Comparison of ENCODE assay signal across 33 cellular contexts in the genomic region with DNA sequence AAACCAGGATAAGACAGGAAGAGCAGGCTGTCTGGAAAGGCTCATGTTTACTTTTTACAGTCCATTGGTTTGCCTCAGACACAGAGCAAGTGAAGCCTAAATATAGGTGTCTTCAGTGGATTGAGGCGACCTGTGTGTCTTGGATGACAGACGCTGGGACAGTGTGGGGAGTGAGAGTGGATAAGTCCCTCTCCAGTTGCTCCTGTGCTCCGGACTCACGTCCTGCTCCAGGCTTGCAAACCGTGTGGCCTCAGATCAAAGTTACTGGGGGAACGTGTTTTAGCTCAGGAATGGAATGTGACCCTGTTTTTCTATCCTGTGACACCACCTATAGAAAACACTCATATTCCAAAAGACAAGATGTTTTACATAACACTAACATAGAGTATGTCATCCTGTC.
"Had no signal": no experiment of that assay in that cellular context is flagged by ENCODE, and none has a peak within 500 bp of the region (broad histone marks: within the 10 kb centered on the region; RNA-seq: fewer than 3 reads in every experiment).

No MANE protein-coding gene starts in this region.

- H3K4me3 Mint-ChIP-seq: activated B cell treated with CpG ODN at 0.5 μM for 24 hours; activated CD4-positive, alpha-beta memory T cell treated with anti-CD3 and anti-CD28 coated beads for 36 hours; activated CD4-positive, alpha-beta T cell treated with anti-CD3 and anti-CD28 coated beads for 36 hours; activated CD4-positive, alpha-beta T cell treated with anti-CD3 and anti-CD28 coated beads, Interleukin-2, amount 10 ng/mL, durations not matched to agents 24 days and 14 days; activated CD8-positive, alpha-beta memory T cell treated with anti-CD3 and anti-CD28 coated beads, Interleukin-2, amount 10 ng/mL, durations not matched to agents 7 days and 5 days; activated CD8-positive, alpha-beta T cell treated with anti-CD3 and anti-CD28 coated beads, Interleukin-2, amount 10 ng/mL, durations not matched to agents 7 days and 5 days; activated naive CD4-positive, alpha-beta T cell treated with anti-CD3 and anti-CD28 coated beads for 36 hours; activated naive CD4-positive, alpha-beta T cell treated with anti-CD3 and anti-CD28 coated beads, Interleukin-2, amount 50 U/mL, for 24 hours; activated naive CD8-positive, alpha-beta T cell treated with anti-CD3 and anti-CD28 coated beads for 36 hours; activated naive CD8-positive, alpha-beta T cell treated with anti-CD3 and anti-CD28 coated beads, Interleukin-2, amount 50 U/mL, for 24 hours; activated T-helper 1 cell treated with anti-CD3 and anti-CD28 coated beads, Interleukin-12 subunit alpha, Interleukin-12 subunit beta, Interleukin-2, Interleukin-4 antibody, amounts not matched to agents 30 ng/mL and 10 ng/mL and 1 ng/mL, durations not matched to agents 14 hours and 24 hours and 36 hours; T-helper 17 cell; T-helper 2 cell treated with Interferon-gamma antibody and Interleukin-4, amounts not matched to agents 5 μg/mL and 100 μg/mL, for 36 hours had no signal

- H3K27ac Mint-ChIP-seq: activated B cell treated with CpG ODN at 0.5 μM for 24 hours; activated CD4-positive, alpha-beta memory T cell treated with anti-CD3 and anti-CD28 coated beads for 36 hours; activated CD4-positive, alpha-beta T cell treated with anti-CD3 and anti-CD28 coated beads for 36 hours; activated CD4-positive, alpha-beta T cell treated with anti-CD3 and anti-CD28 coated beads, Interleukin-2, amount 10 ng/mL, durations not matched to agents 24 days and 14 days; activated CD8-positive, alpha-beta memory T cell treated with anti-CD3 and anti-CD28 coated beads, Interleukin-2, amount 10 ng/mL, durations not matched to agents 7 days and 5 days; activated CD8-positive, alpha-beta T cell treated with anti-CD3 and anti-CD28 coated beads, Interleukin-2, amount 10 ng/mL, durations not matched to agents 7 days and 5 days; activated naive CD4-positive, alpha-beta T cell treated with anti-CD3 and anti-CD28 coated beads for 36 hours; activated naive CD4-positive, alpha-beta T cell treated with anti-CD3 and anti-CD28 coated beads, Interleukin-2, amount 50 U/mL, for 24 hours; activated naive CD8-positive, alpha-beta T cell treated with anti-CD3 and anti-CD28 coated beads for 36 hours; activated naive CD8-positive, alpha-beta T cell treated with anti-CD3 and anti-CD28 coated beads, Interleukin-2, amount 50 U/mL, for 24 hours; activated T-helper 1 cell treated with anti-CD3 and anti-CD28 coated beads, Interleukin-12 subunit alpha, Interleukin-12 subunit beta, Interleukin-2, Interleukin-4 antibody, amounts not matched to agents 30 ng/mL and 10 ng/mL and 1 ng/mL, durations not matched to agents 14 hours and 24 hours and 36 hours; activated T-helper 2 cell treated with anti-CD3 and anti-CD28 coated beads, Interferon-gamma antibody, Interleukin-2, Interleukin-4, amounts not matched to agents 10 μg/mL and 5 μg/mL and 100 μg/mL, durations not matched to agents 14 hours and 24 hours and 36 hours; T-helper 17 cell; T-helper 2 cell treated with Interferon-gamma antibody and Interleukin-4, amounts not matched to agents 5 μg/mL and 100 μg/mL, for 36 hours had no signal

- H3K9me3 ChIP-seq: adrenal gland, body of pancreas had no signal

- ATAC-seq: activated CD4-positive, alpha-beta T cell treated with anti-CD3 and anti-CD28 coated beads for 36 hours; activated CD8-positive, alpha-beta memory T cell treated with anti-CD3 and anti-CD28 coated beads, Interleukin-2, amount 10 ng/mL, durations not matched to agents 7 days and 5 days; activated CD8-positive, alpha-beta T cell treated with anti-CD3 and anti-CD28 coated beads, Interleukin-2, amount 10 ng/mL, durations not matched to agents 7 days and 5 days; activated naive CD8-positive, alpha-beta T cell treated with anti-CD3 and anti-CD28 coated beads, Interleukin-2, amount 50 U/mL, for 24 hours; body of pancreas; esophagus mucosa; T-helper 17 cell had no signal

- DNase-seq: activated B cell treated with CpG ODN at 0.5 μM for 24 hours; activated CD4-positive, alpha-beta memory T cell treated with anti-CD3 and anti-CD28 coated beads for 36 hours; activated CD4-positive, alpha-beta T cell treated with anti-CD3 and anti-CD28 coated beads for 36 hours; activated CD4-positive, alpha-beta T cell treated with anti-CD3 and anti-CD28 coated beads, Interleukin-2, amount 10 ng/mL, durations not matched to agents 24 days and 14 days; activated CD4-positive, CD25-positive, alpha-beta regulatory T cell treated with anti-CD3 and anti-CD28 coated beads, Interleukin-2, amount 50 U/mL, for 72 hours; activated CD8-positive, alpha-beta memory T cell treated with anti-CD3 and anti-CD28 coated beads, Interleukin-2, amount 10 ng/mL, durations not matched to agents 7 days and 5 days; activated CD8-positive, alpha-beta memory T cell treated with anti-CD3 and anti-CD28 coated beads, Interleukin-2, amount 50 U/mL, for 4 hours; activated CD8-positive, alpha-beta T cell treated with anti-CD3 and anti-CD28 coated beads, Interleukin-2, amount 10 ng/mL, durations not matched to agents 7 days and 5 days; activated effector memory CD4-positive, alpha-beta T cell treated with anti-CD3 and anti-CD28 coated beads, Interleukin-2, amount 50 U/mL, for 16 hours; activated naive CD4-positive, alpha-beta T cell treated with anti-CD3 and anti-CD28 coated beads for 36 hours; activated naive CD8-positive, alpha-beta T cell treated with anti-CD3 and anti-CD28 coated beads for 36 hours; activated naive CD8-positive, alpha-beta T cell treated with anti-CD3 and anti-CD28 coated beads, Interleukin-2, amount 50 U/mL, for 24 hours; activated T-cell treated with anti-CD3 and anti-CD28 coated beads, Interleukin-2, amount 50 U/mL, for 1 hour; activated T-cell treated with anti-CD3 and anti-CD28 coated beads, Interleukin-2, amount 50 U/mL, for 48 hours; adrenal gland; amygdala; aorta; body of pancreas; caudate nucleus; cortex of kidney; dermis blood vessel endothelial cell; effector CD4-positive, alpha-beta T cell; foreskin fibroblast; head of caudate nucleus; T-helper 1 cell; T-helper 17 cell; T1000; WERI-Rb-1 had no signal

- H3K4me3 ChIP-seq: adrenal gland, body of pancreas had no signal

- H3K27ac ChIP-seq: adrenal gland, body of pancreas, WERI-Rb-1 had no signal

- H3K27me3 ChIP-seq: adrenal gland, body of pancreas had no signal

- H3K36me3 ChIP-seq: adrenal gland, WERI-Rb-1 had no signal

- H3K9me3 Mint-ChIP-seq: activated naive CD4-positive, alpha-beta T cell treated with anti-CD3 and anti-CD28 coated beads for 36 hours; activated T-helper 1 cell treated with anti-CD3 and anti-CD28 coated beads, Interleukin-12 subunit alpha, Interleukin-12 subunit beta, Interleukin-2, Interleukin-4 antibody, amounts not matched to agents 30 ng/mL and 10 ng/mL and 1 ng/mL, durations not matched to agents 14 hours and 24 hours and 36 hours; activated T-helper 2 cell treated with anti-CD3 and anti-CD28 coated beads, Interferon-gamma antibody, Interleukin-2, Interleukin-4, amounts not matched to agents 10 μg/mL and 5 μg/mL and 100 μg/mL, durations not matched to agents 14 hours and 24 hours and 36 hours had no signal

- H3K4me1 ChIP-seq: adrenal gland, body of pancreas had no signal

- H3K4me1 Mint-ChIP-seq: activated B cell treated with CpG ODN at 0.5 μM for 24 hours; activated CD4-positive, alpha-beta T cell treated with anti-CD3 and anti-CD28 coated beads for 36 hours; activated CD4-positive, alpha-beta T cell treated with anti-CD3 and anti-CD28 coated beads, Interleukin-2, amount 10 ng/mL, durations not matched to agents 24 days and 14 days; activated CD8-positive, alpha-beta memory T cell treated with anti-CD3 and anti-CD28 coated beads, Interleukin-2, amount 10 ng/mL, durations not matched to agents 7 days and 5 days; activated naive CD4-positive, alpha-beta T cell treated with anti-CD3 and anti-CD28 coated beads, Interleukin-2, amount 50 U/mL, for 24 hours; activated naive CD8-positive, alpha-beta T cell treated with anti-CD3 and anti-CD28 coated beads for 36 hours; activated naive CD8-positive, alpha-beta T cell treated with anti-CD3 and anti-CD28 coated beads, Interleukin-2, amount 50 U/mL, for 24 hours; T-helper 17 cell had no signal

- H3K27me3 Mint-ChIP-seq: activated CD4-positive, alpha-beta memory T cell treated with anti-CD3 and anti-CD28 coated beads for 36 hours; activated CD4-positive, alpha-beta T cell treated with anti-CD3 and anti-CD28 coated beads, Interleukin-2, amount 10 ng/mL, durations not matched to agents 24 days and 14 days; activated CD8-positive, alpha-beta memory T cell treated with anti-CD3 and anti-CD28 coated beads, Interleukin-2, amount 10 ng/mL, durations not matched to agents 7 days and 5 days; activated naive CD4-positive, alpha-beta T cell treated with anti-CD3 and anti-CD28 coated beads, Interleukin-2, amount 50 U/mL, for 24 hours; T-helper 17 cell had no signal

- H3K36me3 Mint-ChIP-seq: activated CD8-positive, alpha-beta memory T cell treated with anti-CD3 and anti-CD28 coated beads, Interleukin-2, amount 10 ng/mL, durations not matched to agents 7 days and 5 days; activated naive CD4-positive, alpha-beta T cell treated with anti-CD3 and anti-CD28 coated beads, Interleukin-2, amount 50 U/mL, for 24 hours; activated naive CD8-positive, alpha-beta T cell treated with anti-CD3 and anti-CD28 coated beads for 36 hours had no signal
